Comparison of ENCODE assay signal across 15 cellular contexts in the genomic region with DNA sequence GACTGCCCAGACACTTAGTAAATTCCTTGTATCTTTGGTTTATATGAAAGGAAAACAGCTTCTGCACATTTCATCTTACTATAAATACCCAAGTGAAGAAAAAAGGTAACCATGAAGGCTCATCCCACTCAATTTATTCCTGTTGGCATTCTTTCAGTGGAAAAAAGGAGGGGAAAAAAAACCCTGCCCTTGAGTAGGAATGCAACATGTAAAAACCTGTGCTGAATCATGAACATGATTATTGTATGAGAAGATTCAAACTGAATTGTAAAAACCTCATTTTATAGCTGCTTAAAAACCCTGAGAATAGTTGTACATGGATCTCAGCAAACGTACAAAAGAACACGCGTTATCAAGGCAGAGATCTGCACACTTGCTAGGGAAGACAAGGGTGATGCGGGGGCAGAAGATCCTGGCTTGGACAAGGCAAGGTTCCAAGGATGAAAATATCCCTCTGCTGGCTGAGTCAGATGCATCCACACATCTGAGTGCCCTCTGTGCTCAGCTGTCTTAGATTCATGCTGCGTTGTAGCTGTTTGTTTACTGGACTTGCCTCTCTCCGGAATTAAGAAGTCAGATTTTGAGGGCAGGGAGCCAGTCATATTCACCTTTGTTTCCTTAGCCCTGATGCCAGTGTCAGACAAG.
DNase-seq lines count a peak whose midpoint lies in the region; ATAC-seq and TF ChIP-seq lines count a peak whose summit lies in the region.
"Had no signal": no experiment of that assay in that cellular context is flagged by ENCODE, and none has a peak within 500 bp of the region (broad histone marks: within the 10 kb centered on the region; RNA-seq: fewer than 3 reads in every experiment).

No MANE protein-coding gene starts in this region.

- peaks cover 11% of the 10 kb centered on the region for H3K4me1 ChIP-seq in adipocyte (ENCODE audit: control insufficient read depth, insufficient read depth, low read length)
- no peaks in the 10 kb centered on the region for H3K4me1 ChIP-seq in testis
- H3K4me1 ChIP-seq: neural progenitor cell had no signal

- intact Hi-C loops in activated CD4-positive, alpha-beta T cell treated with anti-CD3 and anti-CD28 coated beads, Interleukin-2, amount 10 ng/mL, durations not matched to agents 24 days and 14 days (cut with micrococcal nuclease), result no loop called here
- intact Hi-C loops in testis (cut with DNase I; ENCODE audit: low total_unique reads), result no loop called here

- no peak for TF ChIP-seq POLR2A in testis (IDR thresholded peaks at IDR 0.05)

- H3K4me1 Mint-ChIP-seq in activated CD4-positive, alpha-beta T cell treated with anti-CD3 and anti-CD28 coated beads, Interleukin-2, amount 10 ng/mL, durations not matched to agents 24 days and 14 days, result no peaks in the 10 kb centered on the region

- TF ChIP-seq CTCF in fibroblast of the aortic adventitia (IDR thresholded peaks at IDR 0.05; ENCODE audit: insufficient read depth, low read length) (peak; percentile 30), retinal pigment epithelial cell (conservative IDR thresholded peaks at IDR 0.05; ENCODE audit: low read depth, low read length) (peak; percentile 5), testis (IDR thresholded peaks at IDR 0.05) (no peak)

- H3K9ac ChIP-seq in adipocyte (ENCODE audit: low read length), result no peak overlapping the region
- H3K9ac ChIP-seq: KMS-11, neural progenitor cell had no signal

- H3K4me3 Mint-ChIP-seq in activated CD4-positive, alpha-beta T cell treated with anti-CD3 and anti-CD28 coated beads, Interleukin-2, amount 10 ng/mL, durations not matched to agents 24 days and 14 days, result no peak overlapping the region
- H3K4me3 Mint-ChIP-seq: neural progenitor cell had no signal

- H3K9me3 ChIP-seq in adipocyte (ENCODE audit: control insufficient read depth, low read length) (no peaks in the 10 kb centered on the region), testis (no peaks in the 10 kb centered on the region)

- peak; percentile 63 for DNase-seq in GM03348 (ENCODE audit: low spot score)
- peak; percentile 67 for DNase-seq in adipocyte (ENCODE audit: low read depth)
- DNase-seq in fibroblast of the aortic adventitia (ENCODE audit: low read depth), result peak; percentile 22
- DNase-seq in retinal pigment epithelial cell (ENCODE audit: low read depth), result no peak
- DNase-seq in activated CD4-positive, alpha-beta T cell treated with anti-CD3 and anti-CD28 coated beads, Interleukin-2, amount 10 ng/mL, durations not matched to agents 24 days and 14 days, result no peak
- DNase-seq in testis, result no peak
- DNase-seq in NCI-H187 (lab: John Stamatoyannopoulos, UW), result no peak
- DNase-seq: COR-L47; NCI-H2107; stimulated activated CD4-positive, alpha-beta T cell treated with anti-CD3 and anti-CD28 coated beads, Interleukin-1b, Interleukin-23, amount 100 ng/mL, for 48 hours; stimulated activated naive CD4-positive, alpha-beta T cell had no signal

- no peaks in the 10 kb centered on the region for H3K27me3 ChIP-seq in adipocyte (replicated peaks; ENCODE audit: control insufficient read depth, insufficient read depth, low read length)
- no peaks in the 10 kb centered on the region for H3K27me3 ChIP-seq in testis
- H3K27me3 ChIP-seq: neural progenitor cell had no signal

- no peak overlapping the region for H3K27ac Mint-ChIP-seq in activated CD4-positive, alpha-beta T cell treated with anti-CD3 and anti-CD28 coated beads, Interleukin-2, amount 10 ng/mL, durations not matched to agents 24 days and 14 days
- H3K27ac Mint-ChIP-seq: neural progenitor cell had no signal

- H3K36me3 ChIP-seq in adipocyte (ENCODE audit: control insufficient read depth, insufficient read depth, low read length, severe bottlenecking) (no peaks in the 10 kb centered on the region), testis (ENCODE audit: low read depth, missing control alignments) (no peaks in the 10 kb centered on the region)
- H3K36me3 ChIP-seq: neural progenitor cell had no signal

- 49 to 64% methylated on average over 6 of the region's 6 CpGs for WGBS in testis, 2 donors

- H3K4me3 ChIP-seq in adipocyte (ENCODE audit: low read length), result no peak overlapping the region
- H3K4me3 ChIP-seq in fibroblast of the aortic adventitia (ENCODE audit: low read depth, low read length), result no peak overlapping the region
- H3K4me3 ChIP-seq in retinal pigment epithelial cell (ENCODE audit: low read length), result no peak overlapping the region
- H3K4me3 ChIP-seq in testis, result no peak overlapping the region
- H3K4me3 ChIP-seq: neural progenitor cell had no signal

- H3K27me3 Mint-ChIP-seq in activated CD4-positive, alpha-beta T cell treated with anti-CD3 and anti-CD28 coated beads, Interleukin-2, amount 10 ng/mL, durations not matched to agents 24 days and 14 days, result no peaks in the 10 kb centered on the region

- no peak for ATAC-seq in GM21717 (IDR thresholded peaks at IDR 0.05; ENCODE audit: unreplicated experiment)
- ATAC-seq: Panc1 had no signal

- H3K9me3 Mint-ChIP-seq in activated CD4-positive, alpha-beta T cell treated with anti-CD3 and anti-CD28 coated beads, Interleukin-2, amount 10 ng/mL, durations not matched to agents 24 days and 14 days, result no peaks in the 10 kb centered on the region

- no peaks in the 10 kb centered on the region for H3K36me3 Mint-ChIP-seq in activated CD4-positive, alpha-beta T cell treated with anti-CD3 and anti-CD28 coated beads, Interleukin-2, amount 10 ng/mL, durations not matched to agents 24 days and 14 days (ENCODE audit: low read depth)

- no peak overlapping the region for H3K27ac ChIP-seq in testis
- H3K27ac ChIP-seq: KMS-11, neural progenitor cell had no signal

Comparison
In these comparisons a context has a peak if more than half of its experiments do, and no peak if none do; other contexts are left out.
1. DNase-seq: peak in GM03348 (single experiment), adipocyte (single experiment) and fibroblast of the aortic adventitia (single experiment); none in retinal pigment epithelial cell (single experiment), activated CD4-positive, alpha-beta T cell treated with anti-CD3 and anti-CD28 coated beads, Interleukin-2, amount 10 ng/mL, durations not matched to agents 24 days and 14 days (single experiment), testis (single experiment) and NCI-H187 (0 of 2).
2. CTCF ChIP-seq: peak in fibroblast of the aortic adventitia (single experiment) and retinal pigment epithelial cell (single experiment); none in testis (0 of 3).